In the genomic region with DNA sequence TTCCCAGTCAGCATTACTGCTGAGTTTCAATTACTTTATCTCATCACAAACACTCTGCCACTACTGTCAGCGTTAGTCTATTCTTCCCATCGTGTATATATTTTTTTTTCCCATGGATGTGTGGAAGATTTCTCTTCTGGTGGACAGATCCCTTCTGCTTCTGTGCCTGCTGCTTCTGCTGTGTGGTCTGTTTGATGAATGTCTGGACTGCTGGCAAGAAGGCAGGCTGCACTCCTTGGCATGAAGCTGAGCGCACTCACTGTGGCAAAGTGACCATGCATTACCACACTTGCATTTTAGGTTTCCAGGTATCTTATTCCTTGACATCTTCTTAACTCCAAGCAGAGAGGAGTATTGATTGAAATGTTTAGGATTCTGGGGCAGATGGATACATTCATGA, we compare ENCODE assay signal across 28 cellular contexts.
"Had no signal": no experiment of that assay in that cellular context is flagged by ENCODE, and none has a peak within 500 bp of the region (broad histone marks: within the 10 kb centered on the region; RNA-seq: fewer than 3 reads in every experiment).

No MANE protein-coding gene starts in this region.

- H3K4me1 ChIP-seq: foreskin keratinocyte, right lobe of liver, thyroid gland, vagina had no signal

- DNase-seq: activated CD4-positive, alpha-beta T cell treated with anti-CD3 and anti-CD28 coated beads for 4 hours; activated CD4-positive, alpha-beta T cell treated with anti-CD3 and anti-CD28 coated beads, Interleukin-2, amount 50 U/mL, for 4 hours; activated naive CD4-positive, alpha-beta T cell treated with Interleukin-2 at 50 U/mL for 16 hours; activated T-cell treated with anti-CD3 and anti-CD28 coated beads for 4 hours; activated T-cell treated with anti-CD3 and anti-CD28 coated beads, Interleukin-2, amount 50 U/mL, for 72 hours; aorta; brain microvascular endothelial cell; caudate nucleus; cortex of kidney; foreskin keratinocyte; left cardiac atrium; mammary epithelial cell; midbrain; naive thymus-derived CD8-positive, alpha-beta T cell; posterior cingulate gyrus; right lobe of liver; stimulated activated CD4-positive, alpha-beta T cell treated with anti-CD3 and anti-CD28 coated beads, Interleukin-1b, Interleukin-23, amount 100 ng/mL, for 48 hours; stimulated activated CD4-positive, alpha-beta T cell treated with anti-CD3 and anti-CD28 coated beads, Interleukin-4, amount 100 ng/mL, for 4 hours; stimulated activated CD8-positive, alpha-beta memory T cell treated with anti-CD3 and anti-CD28 coated beads, Interleukin-4, amount 100 ng/mL, for 48 hours; stimulated activated naive CD8-positive, alpha-beta T cell treated with anti-CD3 and anti-CD28 coated beads, Interleukin-15, amount 100 ng/mL, for 72 hours; T-helper 1 cell; thyroid gland; upper lobe of left lung had no signal

- H3K36me3 ChIP-seq: brain microvascular endothelial cell, right lobe of liver, thyroid gland, upper lobe of left lung, vagina had no signal

- H3K27ac ChIP-seq: brain microvascular endothelial cell, foreskin keratinocyte, right lobe of liver, skin epidermis, thyroid gland, upper lobe of left lung, vagina, VCaP had no signal

- ATAC-seq: activated T-cell treated with anti-CD3 and anti-CD28 coated beads, Interleukin-2, amount 50 U/mL, for 72 hours; esophagus mucosa; foreskin keratinocyte; left cardiac atrium; naive thymus-derived CD8-positive, alpha-beta T cell; right lobe of liver; stimulated activated memory B cell treated with anti-CD40 and anti-IgM and Interleukin-4, amounts not matched to agents 10 μg/mL and 1 μg/mL and 100 μg/mL, for 72 hours; stimulated activated naive CD8-positive, alpha-beta T cell treated with anti-CD3 and anti-CD28 coated beads, Interleukin-15, amount 100 ng/mL, for 72 hours had no signal

- H3K27me3 ChIP-seq: brain microvascular endothelial cell, foreskin keratinocyte, right lobe of liver, thyroid gland, upper lobe of left lung, vagina had no signal

- H3K9me3 ChIP-seq: right lobe of liver, thyroid gland, upper lobe of left lung, vagina had no signal

- H3K4me3 ChIP-seq: right lobe of liver, skin epidermis, thyroid gland, upper lobe of left lung, vagina had no signal
